ENCODE assay signal across 18 cellular contexts in the genomic region with DNA sequence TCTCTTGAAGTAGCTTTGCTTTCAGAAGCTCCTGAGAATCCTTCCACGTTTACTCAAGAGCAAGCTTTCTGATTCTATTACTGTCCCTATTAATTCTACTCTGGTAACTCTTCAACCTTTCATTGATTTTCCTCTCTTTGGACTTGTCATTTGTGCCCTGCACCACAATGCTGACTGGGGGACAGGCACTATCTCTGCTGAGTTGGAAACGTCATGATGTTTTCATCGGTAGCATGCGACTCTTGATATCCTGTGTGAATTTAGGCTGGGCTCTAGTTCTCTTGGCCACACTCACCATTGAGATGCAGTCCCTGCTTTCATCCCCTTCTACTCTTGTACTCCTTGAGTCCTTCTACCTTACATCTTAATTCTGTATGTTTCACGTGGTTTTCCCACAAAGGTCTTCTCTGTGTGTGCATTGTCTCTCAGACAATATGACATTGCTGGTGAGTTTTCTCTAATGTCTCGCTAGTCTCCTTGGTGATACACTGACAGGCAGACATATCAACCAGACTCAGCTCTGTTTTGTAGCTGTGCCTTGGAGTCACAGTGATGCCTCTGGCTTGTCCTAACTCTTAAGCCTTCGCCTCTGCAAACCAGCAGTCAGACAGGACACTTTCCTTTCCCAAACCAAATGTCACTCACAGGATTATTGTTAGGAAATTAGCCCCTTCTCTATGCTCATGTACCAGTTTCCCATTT.
"Had no signal": no experiment of that assay in that cellular context is flagged by ENCODE, and none has a peak within 500 bp of the region (broad histone marks: within the 10 kb centered on the region; RNA-seq: fewer than 3 reads in every experiment).

No MANE protein-coding gene starts in this region.

- ATAC-seq: activated CD4-positive, CD25-positive, alpha-beta regulatory T cell treated with anti-CD3 and anti-CD28 coated beads, Interleukin-2, amount 50 U/mL, for 24 hours; activated CD8-positive, alpha-beta T cell treated with anti-CD3 and anti-CD28 coated beads, Interleukin-2, amount 10 ng/mL, durations not matched to agents 7 days and 5 days; activated naive CD4-positive, alpha-beta T cell treated with anti-CD3 and anti-CD28 coated beads, Interleukin-2, amount 50 U/mL, for 72 hours; mucosa of descending colon; SK-N-SH treated with all-trans-retinoic acid at 6 μM for 48 hours; upper lobe of right lung had no signal

- H3K4me1 ChIP-seq: breast epithelium, colonic mucosa, upper lobe of right lung had no signal

- H3K36me3 ChIP-seq: breast epithelium, colonic mucosa, thyroid gland, upper lobe of right lung had no signal

- H3K27ac ChIP-seq: breast epithelium, colonic mucosa, thyroid gland, upper lobe of right lung had no signal

- H3K9me3 ChIP-seq: breast epithelium, colonic mucosa, mucosa of descending colon, thyroid gland, upper lobe of right lung had no signal

- H3K4me3 ChIP-seq: breast epithelium, colonic mucosa, mucosa of descending colon, thyroid gland, upper lobe of right lung had no signal

- H3K27me3 ChIP-seq: breast epithelium, colonic mucosa, thyroid gland, upper lobe of right lung had no signal

- DNase-seq: activated CD4-positive, alpha-beta T cell treated with anti-CD3 and anti-CD28 coated beads, Interleukin-2, amount 10 ng/mL, durations not matched to agents 7 days and 5 days; activated CD8-positive, alpha-beta T cell treated with anti-CD3 and anti-CD28 coated beads, Interleukin-2, amount 10 ng/mL, durations not matched to agents 7 days and 5 days; activated gamma-delta T cell treated with Interleukin-2 at 50 U/mL for 16 hours; activated T-cell treated with anti-CD3 and anti-CD28 coated beads, Interleukin-2, amount 50 U/mL, for 1 hour; colonic mucosa; kidney glomerular epithelial cell; mesenchymal stem cell; mucosa of descending colon; nephron progenitor cell; stimulated activated CD4-positive, alpha-beta T cell treated with anti-CD3 and anti-CD28 coated beads, Interleukin-12 subunit alpha, Interleukin-12 subunit beta, amount 100 ng/mL, for 4 hours; stimulated activated CD4-positive, alpha-beta T cell treated with anti-CD3 and anti-CD28 coated beads, Interleukin-1b, Interleukin-23, amount 100 ng/mL, for 48 hours; substantia nigra; thyroid gland; upper lobe of right lung had no signal
